In genomic region chr7:23696916-23697441, GRCh38 we compare ENCODE assay signal across 9 cellular contexts. TPM values are rescaled to one million over a fixed set of nuclear protein-coding genes. Genes with fewer than 3 reads are reported as not detected.
DNase-seq lines count a peak whose midpoint lies in the region; ATAC-seq and TF ChIP-seq lines count a peak whose summit lies in the region.
"Had no signal": no experiment of that assay in that cellular context is flagged by ENCODE, and none has a peak within 500 bp of the region (broad histone marks: within the 10 kb centered on the region; RNA-seq: fewer than 3 reads in every experiment).

No MANE protein-coding gene starts in this region.

- peak; percentile 64 for ATAC-seq in GM21360 (IDR thresholded peaks at IDR 0.05; ENCODE audit: unreplicated experiment)
- peak; percentile 60 for ATAC-seq in activated B cell treated with CpG ODN at 0.5 μM for 24 hours (ENCODE audit: low read depth)
- no peak for ATAC-seq in HG03460 (IDR thresholded peaks at IDR 0.05; ENCODE audit: unreplicated experiment)

- DNase-seq in COLO668 (lab: John Stamatoyannopoulos, UW; ENCODE audit: unreplicated experiment) (peak; percentile 80), NB4 (ENCODE audit: low read depth) (peak; percentile 83), activated B cell treated with CpG ODN at 0.5 μM for 24 hours (peak; percentile 38), dermis blood vessel endothelial cell (peak; percentile 77), mesothelial cell of epicardium (ENCODE audit: low spot score in 2 of 2, unreplicated experiment in 2 of 2) (peak; percentile 32 to 47), testis (peak; percentile 74)

- peaks cover 32% of the 10 kb centered on the region for H3K36me3 Mint-ChIP-seq in activated B cell treated with CpG ODN at 0.5 μM for 24 hours (ENCODE audit: low read depth)
- peaks cover 19% of the 10 kb centered on the region for H3K36me3 Mint-ChIP-seq in mesothelial cell of epicardium

- H3K36me3 ChIP-seq in testis (ENCODE audit: low read depth, missing control alignments), result no peaks in the 10 kb centered on the region

- no peak overlapping the region for H3K4me3 ChIP-seq in NB4 (ENCODE audit: low read depth, low read length)
- H3K4me3 ChIP-seq in testis, result no peak overlapping the region

- H3K27ac Mint-ChIP-seq in activated B cell treated with CpG ODN at 0.5 μM for 24 hours, result no peak overlapping the region
- no peak overlapping the region for H3K27ac Mint-ChIP-seq in mesothelial cell of epicardium
- H3K27ac Mint-ChIP-seq: T-helper 1 cell treated with Interleukin-12 subunit alpha and Interleukin-12 subunit beta and Interleukin-4 antibody, amounts not matched to agents 30 μg/mL and 1 μg/mL, for 36 hours had no signal

- no peaks in the 10 kb centered on the region for H3K9me3 ChIP-seq in testis

- intact Hi-C loops in activated B cell treated with CpG ODN at 0.5 μM for 24 hours (cut with micrococcal nuclease) (loop anchor here (1.0 to 5.0 kb wide), 3 partner anchors 127 to 968 kb away; no protein-coding TSS in a partner anchor), testis (cut with DNase I; ENCODE audit: low total_unique reads) (no loop called here)

- TF ChIP-seq POLR2A in NB4 (IDR thresholded peaks at IDR 0.05; ENCODE audit: extremely low read depth, insufficient read length), result no peak
- TF ChIP-seq POLR2A in testis (IDR thresholded peaks at IDR 0.05), result no peak

- no peaks in the 10 kb centered on the region for H3K27me3 ChIP-seq in testis

- H3K27me3 Mint-ChIP-seq in activated B cell treated with CpG ODN at 0.5 μM for 24 hours (no peaks in the 10 kb centered on the region), mesothelial cell of epicardium (ENCODE audit: low read depth) (no peaks in the 10 kb centered on the region)

- no peaks in the 10 kb centered on the region for H3K4me1 Mint-ChIP-seq in activated B cell treated with CpG ODN at 0.5 μM for 24 hours
- peaks cover 4% of the 10 kb centered on the region for H3K4me1 Mint-ChIP-seq in mesothelial cell of epicardium

- H3K9me3 Mint-ChIP-seq in activated B cell treated with CpG ODN at 0.5 μM for 24 hours (peaks cover 2% of the 10 kb centered on the region), mesothelial cell of epicardium (peaks cover 9% of the 10 kb centered on the region)
- H3K9me3 Mint-ChIP-seq: T-helper 1 cell treated with Interleukin-12 subunit alpha and Interleukin-12 subunit beta and Interleukin-4 antibody, amounts not matched to agents 30 μg/mL and 1 μg/mL, for 36 hours had no signal

- CTCF ChIA-PET in activated B cell treated with CpG ODN at 0.5 μM for 24 hours (lab: Charles Lee), result interaction anchor here (0.6 to 1.9 kb wide), 18 partner anchors 10 to 969 kb away, joined by 3 to 17 read pairs (median 5); partner anchors contain the start of genes CCDC126, FAM221A and STK31

- no peaks in the 10 kb centered on the region for H3K4me1 ChIP-seq in testis

- TF ChIP-seq CTCF in NB4 (IDR thresholded peaks at IDR 0.05; ENCODE audit: low read depth, low read length), result peak; percentile 94
- no peak for TF ChIP-seq CTCF in activated B cell treated with CpG ODN at 0.5 μM for 24 hours (IDR thresholded peaks at IDR 0.05)
- peak; percentile 57 for TF ChIP-seq CTCF in mesothelial cell of epicardium (IDR thresholded peaks at IDR 0.05; ENCODE audit: unreplicated experiment)
- peak in 2 of 3 experiments; percentile 25 to 39 for TF ChIP-seq CTCF in testis (IDR thresholded peaks at IDR 0.05)

- no peak overlapping the region for H3K27ac ChIP-seq in testis

- H3K4me3 Mint-ChIP-seq in activated B cell treated with CpG ODN at 0.5 μM for 24 hours (no peak overlapping the region), mesothelial cell of epicardium (no peak overlapping the region)
- H3K4me3 Mint-ChIP-seq: T-helper 1 cell treated with Interleukin-12 subunit alpha and Interleukin-12 subunit beta and Interleukin-4 antibody, amounts not matched to agents 30 μg/mL and 1 μg/mL, for 36 hours had no signal

- 40 to 61% methylated on average over 5 to 7 of the region's 7 CpGs for WGBS in testis, 2 donors

- POLR2A ChIA-PET in activated B cell treated with CpG ODN at 0.5 μM for 24 hours (lab: Charles Lee), result no interaction called here

RNA-seq across cellular contexts. Expression of gene STK31, which starts 13.0 kb away (rescaled TPM):
- total RNA-seq in activated B cell treated with CpG ODN at 0.5 μM for 24 hours (0.76 and 1.0 TPM in 2 replicates), dermis blood vessel endothelial cell (0.17 and 0.19 TPM in 2 replicates), mesothelial cell of epicardium (0.72 to 1.3 TPM (median 0.94 TPM) in 3 replicates), testis (10 to 100 TPM; 59.7 to 79.8 TPM)
- polyA plus RNA-seq in testis (ENCODE audit: insufficient read depth, low read depth, low replicate concordance), result 76.8 TPM

RNA-seq across cellular contexts. Expression of gene FAM221A, which starts 17.0 kb away (rescaled TPM):
- total RNA-seq in activated B cell treated with CpG ODN at 0.5 μM for 24 hours, result 6.5 and 8.3 TPM in 2 replicates
- total RNA-seq in dermis blood vessel endothelial cell, result 3.8 and 7.5 TPM in 2 replicates
- 16.9 to 18.6 TPM (median 18.4 TPM) in 3 replicates for total RNA-seq in mesothelial cell of epicardium
- 10 to 100 TPM; 32.9 to 55.7 TPM for total RNA-seq in testis
- polyA plus RNA-seq in testis (ENCODE audit: insufficient read depth, low read depth, low replicate concordance), result 29.5 TPM

Comparison
In these comparisons a context has a peak if more than half of its experiments do, and no peak if none do; other contexts are left out.
1. RNA of gene STK31, which starts 13.0 kb away (total RNA-seq): 59.7 to 79.8 TPM in testis; 0.76 to 1.0 TPM in activated B cell treated with CpG ODN at 0.5 μM for 24 hours, 0.72 to 1.3 TPM in mesothelial cell of epicardium and 0.17 to 0.19 TPM in dermis blood vessel endothelial cell; every median in the first group is over 10 times any median in the second.
2. Peak in every context shown above with its lines, with median percentiles within 50 percentile points of each other: DNase-seq.